16 cellular contexts compared by ENCODE assay signal in the genomic region with DNA sequence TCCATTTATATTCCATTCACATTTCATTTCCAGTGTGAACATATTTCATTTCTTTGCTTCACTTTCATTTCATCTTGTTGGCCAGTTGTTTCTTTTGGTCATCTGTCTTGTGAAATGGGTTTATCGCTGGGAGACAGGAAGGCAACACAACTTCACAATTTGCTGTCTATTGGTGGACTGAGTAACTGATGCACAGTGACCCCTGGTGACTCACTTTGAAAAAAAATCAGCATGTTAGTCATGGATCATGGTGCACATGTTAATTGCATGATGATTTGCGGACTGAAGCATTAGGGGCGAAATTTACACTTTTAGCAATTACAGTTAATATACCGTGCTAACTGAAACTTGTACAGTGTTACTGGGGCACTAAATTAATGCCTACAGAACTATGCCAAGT. TPM values are rescaled to one million over a fixed set of nuclear protein-coding genes. Genes with fewer than 3 reads are reported as not detected.
DNase-seq lines count a peak whose midpoint lies in the region; ATAC-seq, FAIRE-seq and TF ChIP-seq lines count a peak whose summit lies in the region.
"Had no signal": no experiment of that assay in that cellular context is flagged by ENCODE, and none has a peak within 500 bp of the region (broad histone marks: within the 10 kb centered on the region; RNA-seq: fewer than 3 reads in every experiment).

No MANE protein-coding gene starts in this region.

- POLR2A ChIA-PET in A549 (lab: Yijun Ruan, JAX): no interaction called here

- no peaks in the 10 kb centered on the region for H4K20me1 ChIP-seq in GM23338 (replicated peaks; ENCODE audit: insufficient read depth)

- TF ChIP-seq RAD21 in A549 (conservative IDR thresholded peaks at IDR 0.05 in 1 of 2, IDR thresholded peaks at IDR 0.05 in 1 of 2): peak in 1 of 2 experiments; percentile 9; a peak in 1 of 5 replicates

- no peaks in the 10 kb centered on the region for H3K27me3 Mint-ChIP-seq in GM23338 (ENCODE audit: insufficient read depth, low read depth, poor library complexity)

- no peaks in the 10 kb centered on the region for H3F3A ChIP-seq in GM23338 (replicated peaks; ENCODE audit: low read depth)

- H3K79me2 ChIP-seq in GM23338 (replicated peaks; ENCODE audit: insufficient read depth): no peaks in the 10 kb centered on the region

- H3K36me3 Mint-ChIP-seq in GM23338 (ENCODE audit: low read depth): no peaks in the 10 kb centered on the region

- ATAC-seq in A549: 0 out of 6 replicates have a peak, but pooled peaks of 1 of the 2 experiments have one; percentile 30
- no peak for ATAC-seq in GM23338
- peak; percentile 46 for ATAC-seq in gastroesophageal sphincter
- ATAC-seq in GM21360 (IDR thresholded peaks at IDR 0.05; ENCODE audit: unreplicated experiment): no peak
- ATAC-seq: left ventricle myocardium superior had no signal

- 0 out of 3 replicates have a peak, but pooled peaks have one; percentile 8 for TF ChIP-seq CTCF in A549 (IDR thresholded peaks at IDR 0.05)
- TF ChIP-seq CTCF in GM23338 (conservative IDR thresholded peaks at IDR 0.05; ENCODE audit: low read depth in 2 of 2): peak; percentile 36 to 55; a peak in 3 of 4 replicates
- TF ChIP-seq CTCF in gastroesophageal sphincter (IDR thresholded peaks at IDR 0.05): peak in 1 of 4 experiments; percentile 10

- no peak for TF ChIP-seq POLR2A in A549 (IDR thresholded peaks at IDR 0.05; ENCODE audit: low read length)
- no peak for TF ChIP-seq POLR2A in gastroesophageal sphincter (IDR thresholded peaks at IDR 0.05)

- H3K4me1 ChIP-seq in A549 (no peaks in the 10 kb centered on the region), GM23338 (ENCODE audit: insufficient read depth) (no peaks in the 10 kb centered on the region), gastroesophageal sphincter (peaks cover 0 to 35% (median 12%) of the 10 kb centered on the region in 3 donors)
- H3K4me1 ChIP-seq: adrenal gland had no signal

- WGBS in A549 (ENCODE audit: missing lambda C conversion rate): 13% methylated on average over 4 of the region's 4 CpGs
- 71 to 75% methylated on average over 1 to 4 of the region's 4 CpGs for WGBS in gastroesophageal sphincter (ENCODE audit: low coverage in 1 of 2), 2 donors

- H3K27me3 ChIP-seq in GM23338 (ENCODE audit: insufficient read depth) (no peaks in the 10 kb centered on the region; the same call in 1 of the 2 replicates), gastroesophageal sphincter (no peaks in the 10 kb centered on the region)
- H3K27me3 ChIP-seq: adrenal gland had no signal

- H3K9me3 ChIP-seq in A549 (no peaks in the 10 kb centered on the region), gastroesophageal sphincter (no peaks in the 10 kb centered on the region)
- H3K9me3 ChIP-seq: adrenal gland had no signal

- H2AFZ ChIP-seq in GM23338: no peak overlapping the region

- H3K4me3 ChIP-seq in A549 (no peak overlapping the region), GM23338 (no peak overlapping the region), gastroesophageal sphincter (no peak overlapping the region)
- H3K4me3 ChIP-seq: adrenal gland had no signal

- no peak for FAIRE-seq in A549 (lab: Jason Lieb, UNC)
- FAIRE-seq: G401.6 had no signal

- H3K9me2 ChIP-seq in GM23338 (ENCODE audit: insufficient read depth): no peaks in the 10 kb centered on the region

- H3K4me1 Mint-ChIP-seq in GM23338: peaks cover 2% of the 10 kb centered on the region; the same call in 1 of the 3 replicates

- no peak overlapping the region for H3K27ac Mint-ChIP-seq in GM23338

- H3K36me3 ChIP-seq in GM23338 (ENCODE audit: insufficient read depth) (no peaks in the 10 kb centered on the region), gastroesophageal sphincter (no peaks in the 10 kb centered on the region)
- H3K36me3 ChIP-seq: adrenal gland had no signal

- H3K27ac ChIP-seq in A549 (no peak overlapping the region), GM23338 (ENCODE audit: low read depth) (no peak overlapping the region), gastroesophageal sphincter (peak overlapping the region in 1 of 4 donors; percentile 1)
- H3K27ac ChIP-seq: adrenal gland, RWPE1 had no signal

- TF ChIP-seq EP300 in A549 (IDR thresholded peaks at IDR 0.05): no peak
- no peak for TF ChIP-seq EP300 in gastroesophageal sphincter (IDR thresholded peaks at IDR 0.05)

- H3K4me3 Mint-ChIP-seq in GM23338: no peak overlapping the region

- DNase-seq in A549 (ENCODE audit: low read depth in 1 of 2, low spot score in 1 of 2): peak in 1 of 2 experiments; percentile 23
- DNase-seq in GM23338 (ENCODE audit: low spot score): no peak
- peak; percentile 78 for DNase-seq in OCI-M1 (lab: John Stamatoyannopoulos, UW)
- no peak for DNase-seq in middle frontal gyrus (ENCODE audit: extremely low spot score, low spot score)
- DNase-seq in stimulated activated CD4-positive, alpha-beta T cell treated with anti-CD3 and anti-CD28 coated beads, Interleukin-1b, Interleukin-23, amount 100 ng/mL, for 48 hours: no peak
- DNase-seq in NCI-H774 (lab: John Stamatoyannopoulos, UW): no peak
- DNase-seq: adrenal gland; glutamatergic neuron; left ventricle myocardium superior; NCI-H2107; nucleus accumbens; stimulated activated CD4-positive, alpha-beta T cell treated with anti-CD3 and anti-CD28 coated beads, Interleukin-15, amount 100 ng/mL, for 24 hours had no signal

- CTCF ChIA-PET in A549 (lab: Yijun Ruan, JAX): interaction anchor here (0.8 to 1.4 kb wide), 2 partner anchors 8 to 29 kb away, joined by 4 read pairs; no protein-coding TSS in a partner anchor

- H3K4me2 ChIP-seq in A549 (no peak overlapping the region), GM23338 (no peak overlapping the region)

- H3K9me3 Mint-ChIP-seq in GM23338: no peaks in the 10 kb centered on the region

TF ChIP-seq in A549, 52 proteins besides CTCF, POLR2A, EP300 and RAD21:
- TF ChIP-seq REST (IDR thresholded peaks at IDR 0.05) (no peak), FOSL2 (IDR thresholded peaks at IDR 0.05) (no peak), FOSL2 (CRISPR knock-in tag; IDR thresholded peaks at IDR 0.05) (0 out of 2 replicates have a peak, but pooled peaks have one; percentile 16)

TF ChIP-seq in GM23338, 12 proteins besides CTCF, POLR2A, EP300 and RAD21 (continues in another document):
- no peak for TF ChIP-seq NANOG (IDR thresholded peaks at IDR 0.05; ENCODE audit: borderline replicate concordance)
- TF ChIP-seq ETS1 (IDR thresholded peaks at IDR 0.05): no peak
- no peak for TF ChIP-seq CREB1 (CRISPR knock-in tag; IDR thresholded peaks at IDR 0.05; ENCODE audit: low read depth)
- no peak for TF ChIP-seq REST (IDR thresholded peaks at IDR 0.05; ENCODE audit: unreplicated experiment)
- no peak for TF ChIP-seq EZH2 (IDR thresholded peaks at IDR 0.05; ENCODE audit: low read depth, unreplicated experiment)

RNA-seq across cellular contexts. Expression of gene SLC24A3, which starts 37.1 kb away (rescaled TPM):
- polyA plus RNA-seq in A549 (2011; rRNA removed): 0.08 and 0.09 TPM in 2 replicates
- 0.01 and 0.03 TPM in 2 replicates for polyA plus RNA-seq in A549 (2012; cell fraction: cytosol; rRNA removed)
- polyA plus RNA-seq in A549 (2012; cell fraction: nucleus; rRNA removed): 0.02 TPM in 2 replicates
- 0.03 to 0.04 TPM in 2 of 3 replicates, not detected in the other for polyA plus RNA-seq in A549 (2017; fragmentation: RNase III; extraction: RNeasy Plus Mini Kit Qiagen cat#74134 plus additional on column Dnase treatment)
- polyA minus RNA-seq in A549 (2011; rRNA and poly(A)+ RNA removed): 0.17 TPM in 1 of 2 replicates, not detected in the other
- total RNA-seq in GM23338 (2014; rRNA removed; shearing (Covaris generic)): 2.5 and 3.0 TPM in 2 replicates
- polyA plus RNA-seq in GM23338 (2016; fragmentation: Nextera tagmentation; extraction: Ambion mirVana): 0.81 and 1.2 TPM in 2 replicates
- 10 to 100 TPM in 1 of 4 donors, 1 to 10 TPM in 3; 2.7 to 13.5 (median 5.5) TPM for total RNA-seq in gastroesophageal sphincter
